ENCODE assay signal across 3 cellular contexts in genomic region chr22:45436871-45437517, GRCh38. TPM values are rescaled to one million over a fixed set of nuclear protein-coding genes. Genes with fewer than 3 reads are reported as not detected.
"Had no signal": no experiment of that assay in that cellular context is flagged by ENCODE, and none has a peak within 500 bp of the region (broad histone marks: within the 10 kb centered on the region; RNA-seq: fewer than 3 reads in every experiment).

No MANE protein-coding gene starts in this region.

RNA-seq across cellular contexts. Expression of gene SMC1B, which starts 23.6 kb away (rescaled TPM):
- total RNA-seq: IMR-90, MCF 10A had no signal
- polyA plus RNA-seq: cardiac muscle cell, IMR-90 had no signal
